Comparison of ENCODE assay signal across 1 cellular context in the genomic region with DNA sequence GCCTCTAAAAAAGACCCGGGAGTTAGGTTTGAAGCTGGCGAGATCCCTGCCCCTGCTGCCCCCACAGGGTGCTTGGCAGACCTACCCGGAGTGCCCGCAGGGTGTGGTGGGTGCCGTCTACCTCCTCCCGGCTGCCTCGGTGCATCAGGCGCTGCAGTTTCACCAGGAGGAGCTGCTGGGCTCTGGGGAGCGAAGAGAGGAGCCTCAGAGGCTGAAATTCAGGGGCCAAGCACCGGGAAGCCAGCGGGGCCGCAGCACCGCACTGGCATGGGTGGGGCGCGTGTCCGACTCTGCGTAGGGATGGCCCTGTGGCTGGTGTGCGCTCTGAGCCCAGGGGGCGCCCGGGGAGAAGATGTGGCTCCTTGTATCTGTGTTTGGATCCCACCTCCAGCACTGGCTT.
TF ChIP-seq lines count a peak whose summit lies in the region.

No MANE protein-coding gene starts in this region.

TF ChIP-seq in IMR-90, 13 proteins besides CTCF, POLR2A, EP300 and RAD21:
- TF ChIP-seq, protein P1, sequence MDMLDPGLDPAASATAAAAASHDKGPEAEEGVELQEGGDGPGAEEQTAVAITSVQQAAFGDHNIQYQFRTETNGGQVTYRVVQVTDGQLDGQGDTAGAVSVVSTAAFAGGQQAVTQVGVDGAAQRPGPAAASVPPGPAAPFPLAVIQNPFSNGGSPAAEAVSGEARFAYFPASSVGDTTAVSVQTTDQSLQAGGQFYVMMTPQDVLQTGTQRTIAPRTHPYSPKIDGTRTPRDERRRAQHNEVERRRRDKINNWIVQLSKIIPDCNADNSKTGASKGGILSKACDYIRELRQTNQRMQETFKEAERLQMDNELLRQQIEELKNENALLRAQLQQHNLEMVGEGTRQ (IDR thresholded peaks at IDR 0.05; ENCODE audit: low read depth, low read length), result no peak
- TF ChIP-seq CEBPB (IDR thresholded peaks at IDR 0.05; ENCODE audit: low read depth, low read length) (no peak), NFE2L2 (IDR thresholded peaks at IDR 0.05; ENCODE audit: low read depth, low read length) (no peak), MAFK (IDR thresholded peaks at IDR 0.05; ENCODE audit: low read depth, low read length) (no peak), SMC3 (IDR thresholded peaks at IDR 0.05; ENCODE audit: low read depth, low read length) (no peak), RCOR1 (IDR thresholded peaks at IDR 0.05; ENCODE audit: insufficient replicate concordance, low read length) (no peak), MAZ (IDR thresholded peaks at IDR 0.05; ENCODE audit: borderline replicate concordance, low read depth, low read length) (no peak), MXI1 (IDR thresholded peaks at IDR 0.05; ENCODE audit: borderline replicate concordance, low read depth, low read length) (no peak), RFX5 (IDR thresholded peaks at IDR 0.05; ENCODE audit: low read depth, low read length) (no peak), FOS (IDR thresholded peaks at IDR 0.05; ENCODE audit: low read depth, low read length) (no peak), CHD1 (IDR thresholded peaks at IDR 0.05; ENCODE audit: low read depth, low read length) (no peak), BHLHE40 (IDR thresholded peaks at IDR 0.05; ENCODE audit: low read depth, low read length) (no peak)
- TF ChIP-seq, protein P2, sequence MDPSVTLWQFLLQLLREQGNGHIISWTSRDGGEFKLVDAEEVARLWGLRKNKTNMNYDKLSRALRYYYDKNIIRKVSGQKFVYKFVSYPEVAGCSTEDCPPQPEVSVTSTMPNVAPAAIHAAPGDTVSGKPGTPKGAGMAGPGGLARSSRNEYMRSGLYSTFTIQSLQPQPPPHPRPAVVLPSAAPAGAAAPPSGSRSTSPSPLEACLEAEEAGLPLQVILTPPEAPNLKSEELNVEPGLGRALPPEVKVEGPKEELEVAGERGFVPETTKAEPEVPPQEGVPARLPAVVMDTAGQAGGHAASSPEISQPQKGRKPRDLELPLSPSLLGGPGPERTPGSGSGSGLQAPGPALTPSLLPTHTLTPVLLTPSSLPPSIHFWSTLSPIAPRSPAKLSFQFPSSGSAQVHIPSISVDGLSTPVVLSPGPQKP (IDR thresholded peaks at IDR 0.05; ENCODE audit: borderline replicate concordance, low read depth, low read length), result no peak
